Comparison of ENCODE assay signal across 1 cellular context in the genomic region with DNA sequence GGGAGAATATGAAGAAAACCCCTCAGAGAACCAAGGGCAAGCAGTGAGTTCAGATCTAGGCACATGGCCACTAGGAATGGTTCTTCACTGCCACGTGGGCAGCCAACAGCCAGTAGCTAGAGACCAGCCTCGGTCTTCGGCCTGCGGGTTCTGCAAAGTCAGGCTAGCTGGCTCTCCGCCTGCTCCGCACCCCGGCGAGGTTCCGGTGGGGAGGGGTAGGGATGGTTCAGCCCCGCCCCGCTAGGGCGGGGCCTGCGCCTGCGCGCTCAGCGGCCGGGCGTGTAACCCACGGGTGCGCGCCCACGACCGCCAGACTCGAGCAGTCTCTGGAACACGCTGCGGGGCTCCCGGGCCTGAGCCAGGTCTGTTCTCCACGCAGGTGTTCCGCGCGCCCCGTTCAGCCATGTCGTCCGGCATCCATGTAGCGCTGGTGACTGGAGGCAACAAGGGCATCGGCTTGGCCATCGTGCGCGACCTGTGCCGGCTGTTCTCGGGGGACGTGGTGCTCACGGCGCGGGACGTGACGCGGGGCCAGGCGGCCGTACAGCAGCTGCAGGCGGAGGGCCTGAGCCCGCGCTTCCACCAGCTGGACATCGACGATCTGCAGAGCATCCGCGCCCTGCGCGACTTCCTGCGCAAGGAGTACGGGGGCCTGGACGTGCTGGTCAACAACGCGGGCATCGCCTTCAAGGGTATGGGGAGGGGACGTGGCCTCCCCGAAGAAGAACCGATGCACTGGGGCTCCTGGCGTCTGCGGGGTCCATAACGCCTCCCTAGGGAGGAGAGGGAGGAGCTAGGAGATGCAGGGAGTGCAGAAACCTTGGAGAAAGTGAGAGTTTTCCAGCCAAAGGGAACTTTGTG.
TF ChIP-seq lines count a peak whose summit lies in the region.

A gene (plus strand): TSS at position 312 of the 861 bp plus-strand sequence. CDS start 92 bp downstream, at position 404.

TF ChIP-seq in GM12878, 131 proteins besides CTCF, POLR2A, EP300 and RAD21 (continued from another document and continues in another):
- peak; percentile 36; the same call in 1 of the 2 replicates for TF ChIP-seq TAF1 (IDR thresholded peaks at IDR 0.05; ENCODE audit: borderline replicate concordance, low read depth, low read length)
- no peak for TF ChIP-seq HCFC1 (IDR thresholded peaks at IDR 0.05; ENCODE audit: low read length)
- TF ChIP-seq KAT2A (conservative IDR thresholded peaks at IDR 0.05; ENCODE audit: control insufficient read depth, low read depth, low read length), result no peak
- no peak for TF ChIP-seq CHD4 (IDR thresholded peaks at IDR 0.05)
- TF ChIP-seq SMAD5 (IDR thresholded peaks at IDR 0.05; ENCODE audit: low read depth), result peak; percentile 60; the same call in 1 of the 2 replicates
- no peak for TF ChIP-seq LARP7 (IDR thresholded peaks at IDR 0.05)
- no peak for TF ChIP-seq SREBF2 (IDR thresholded peaks at IDR 0.05; ENCODE audit: low read length)
- no peak for TF ChIP-seq EED (IDR thresholded peaks at IDR 0.05; ENCODE audit: low read depth)
- TF ChIP-seq WRNIP1 (IDR thresholded peaks at IDR 0.05; ENCODE audit: borderline replicate concordance, low read depth, low read length), result no peak
- no peak for TF ChIP-seq BRCA1 (IDR thresholded peaks at IDR 0.05; ENCODE audit: low read depth, low read length)
- no peak for TF ChIP-seq MEF2B (IDR thresholded peaks at IDR 0.05; ENCODE audit: partially characterized antibody, poor library complexity, severe bottlenecking)
- TF ChIP-seq BHLHE40 (IDR thresholded peaks at IDR 0.05; ENCODE audit: borderline replicate concordance in 1 of 2, low read depth in 2 of 2, low read length in 1 of 2), result no peak
- no peak for TF ChIP-seq CEBPB (IDR thresholded peaks at IDR 0.05; ENCODE audit: borderline replicate concordance in 1 of 2, low read depth in 2 of 2, low read length in 2 of 2)
- TF ChIP-seq SUPT20H (IDR thresholded peaks at IDR 0.05; ENCODE audit: borderline replicate concordance, control insufficient read depth, low read depth, low read length), result no peak
- 0 out of 3 replicates have a peak, but pooled peaks of 1 of the 2 experiments have one; percentile 29 for TF ChIP-seq EGR1 (IDR thresholded peaks at IDR 0.05; ENCODE audit: borderline replicate concordance in 1 of 2, low read depth in 2 of 2, low read length in 2 of 2)
- TF ChIP-seq, protein P1, sequence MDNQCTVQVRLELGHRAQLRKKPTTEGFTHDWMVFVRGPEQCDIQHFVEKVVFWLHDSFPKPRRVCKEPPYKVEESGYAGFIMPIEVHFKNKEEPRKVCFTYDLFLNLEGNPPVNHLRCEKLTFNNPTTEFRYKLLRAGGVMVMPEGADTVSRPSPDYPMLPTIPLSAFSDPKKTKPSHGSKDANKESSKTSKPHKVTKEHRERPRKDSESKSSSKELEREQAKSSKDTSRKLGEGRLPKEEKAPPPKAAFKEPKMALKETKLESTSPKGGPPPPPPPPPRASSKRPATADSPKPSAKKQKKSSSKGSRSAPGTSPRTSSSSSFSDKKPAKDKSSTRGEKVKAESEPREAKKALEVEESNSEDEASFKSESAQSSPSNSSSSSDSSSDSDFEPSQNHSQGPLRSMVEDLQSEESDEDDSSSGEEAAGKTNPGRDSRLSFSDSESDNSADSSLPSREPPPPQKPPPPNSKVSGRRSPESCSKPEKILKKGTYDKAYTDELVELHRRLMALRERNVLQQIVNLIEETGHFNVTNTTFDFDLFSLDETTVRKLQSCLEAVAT (IDR thresholded peaks at IDR 0.05), result no peak
- TF ChIP-seq RAD51 (IDR thresholded peaks at IDR 0.05), result peak; percentile 65; the same call in 1 of the 2 replicates
- TF ChIP-seq, protein P2, sequence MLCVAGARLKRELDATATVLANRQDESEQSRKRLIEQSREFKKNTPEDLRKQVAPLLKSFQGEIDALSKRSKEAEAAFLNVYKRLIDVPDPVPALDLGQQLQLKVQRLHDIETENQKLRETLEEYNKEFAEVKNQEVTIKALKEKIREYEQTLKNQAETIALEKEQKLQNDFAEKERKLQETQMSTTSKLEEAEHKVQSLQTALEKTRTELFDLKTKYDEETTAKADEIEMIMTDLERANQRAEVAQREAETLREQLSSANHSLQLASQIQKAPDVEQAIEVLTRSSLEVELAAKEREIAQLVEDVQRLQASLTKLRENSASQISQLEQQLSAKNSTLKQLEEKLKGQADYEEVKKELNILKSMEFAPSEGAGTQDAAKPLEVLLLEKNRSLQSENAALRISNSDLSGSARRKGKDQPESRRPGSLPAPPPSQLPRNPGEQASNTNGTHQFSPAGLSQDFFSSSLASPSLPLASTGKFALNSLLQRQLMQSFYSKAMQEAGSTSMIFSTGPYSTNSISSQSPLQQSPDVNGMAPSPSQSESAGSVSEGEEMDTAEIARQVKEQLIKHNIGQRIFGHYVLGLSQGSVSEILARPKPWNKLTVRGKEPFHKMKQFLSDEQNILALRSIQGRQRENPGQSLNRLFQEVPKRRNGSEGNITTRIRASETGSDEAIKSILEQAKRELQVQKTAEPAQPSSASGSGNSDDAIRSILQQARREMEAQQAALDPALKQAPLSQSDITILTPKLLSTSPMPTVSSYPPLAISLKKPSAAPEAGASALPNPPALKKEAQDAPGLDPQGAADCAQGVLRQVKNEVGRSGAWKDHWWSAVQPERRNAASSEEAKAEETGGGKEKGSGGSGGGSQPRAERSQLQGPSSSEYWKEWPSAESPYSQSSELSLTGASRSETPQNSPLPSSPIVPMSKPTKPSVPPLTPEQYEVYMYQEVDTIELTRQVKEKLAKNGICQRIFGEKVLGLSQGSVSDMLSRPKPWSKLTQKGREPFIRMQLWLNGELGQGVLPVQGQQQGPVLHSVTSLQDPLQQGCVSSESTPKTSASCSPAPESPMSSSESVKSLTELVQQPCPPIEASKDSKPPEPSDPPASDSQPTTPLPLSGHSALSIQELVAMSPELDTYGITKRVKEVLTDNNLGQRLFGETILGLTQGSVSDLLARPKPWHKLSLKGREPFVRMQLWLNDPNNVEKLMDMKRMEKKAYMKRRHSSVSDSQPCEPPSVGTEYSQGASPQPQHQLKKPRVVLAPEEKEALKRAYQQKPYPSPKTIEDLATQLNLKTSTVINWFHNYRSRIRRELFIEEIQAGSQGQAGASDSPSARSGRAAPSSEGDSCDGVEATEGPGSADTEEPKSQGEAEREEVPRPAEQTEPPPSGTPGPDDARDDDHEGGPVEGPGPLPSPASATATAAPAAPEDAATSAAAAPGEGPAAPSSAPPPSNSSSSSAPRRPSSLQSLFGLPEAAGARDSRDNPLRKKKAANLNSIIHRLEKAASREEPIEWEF (IDR thresholded peaks at IDR 0.05; ENCODE audit: insufficient replicate concordance, low read depth, low read length), result no peak
- no peak; the same call in 1 of the 2 replicates for TF ChIP-seq CREB1 (IDR thresholded peaks at IDR 0.05; ENCODE audit: low read depth)
- no peak for TF ChIP-seq NFXL1 (IDR thresholded peaks at IDR 0.05; ENCODE audit: borderline replicate concordance)
- TF ChIP-seq, protein P3, sequence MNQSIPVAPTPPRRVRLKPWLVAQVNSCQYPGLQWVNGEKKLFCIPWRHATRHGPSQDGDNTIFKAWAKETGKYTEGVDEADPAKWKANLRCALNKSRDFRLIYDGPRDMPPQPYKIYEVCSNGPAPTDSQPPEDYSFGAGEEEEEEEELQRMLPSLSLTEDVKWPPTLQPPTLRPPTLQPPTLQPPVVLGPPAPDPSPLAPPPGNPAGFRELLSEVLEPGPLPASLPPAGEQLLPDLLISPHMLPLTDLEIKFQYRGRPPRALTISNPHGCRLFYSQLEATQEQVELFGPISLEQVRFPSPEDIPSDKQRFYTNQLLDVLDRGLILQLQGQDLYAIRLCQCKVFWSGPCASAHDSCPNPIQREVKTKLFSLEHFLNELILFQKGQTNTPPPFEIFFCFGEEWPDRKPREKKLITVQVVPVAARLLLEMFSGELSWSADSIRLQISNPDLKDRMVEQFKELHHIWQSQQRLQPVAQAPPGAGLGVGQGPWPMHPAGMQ (IDR thresholded peaks at IDR 0.05; ENCODE audit: borderline replicate concordance), result no peak
- no peak for TF ChIP-seq ETV6 (conservative IDR thresholded peaks at IDR 0.05 in 1 of 2, IDR thresholded peaks at IDR 0.05 in 1 of 2; ENCODE audit: borderline replicate concordance in 1 of 2, low read depth in 1 of 2)
- no peak for TF ChIP-seq TBL1XR1 (IDR thresholded peaks at IDR 0.05; ENCODE audit: low read depth, low read length)
- TF ChIP-seq, protein P4, sequence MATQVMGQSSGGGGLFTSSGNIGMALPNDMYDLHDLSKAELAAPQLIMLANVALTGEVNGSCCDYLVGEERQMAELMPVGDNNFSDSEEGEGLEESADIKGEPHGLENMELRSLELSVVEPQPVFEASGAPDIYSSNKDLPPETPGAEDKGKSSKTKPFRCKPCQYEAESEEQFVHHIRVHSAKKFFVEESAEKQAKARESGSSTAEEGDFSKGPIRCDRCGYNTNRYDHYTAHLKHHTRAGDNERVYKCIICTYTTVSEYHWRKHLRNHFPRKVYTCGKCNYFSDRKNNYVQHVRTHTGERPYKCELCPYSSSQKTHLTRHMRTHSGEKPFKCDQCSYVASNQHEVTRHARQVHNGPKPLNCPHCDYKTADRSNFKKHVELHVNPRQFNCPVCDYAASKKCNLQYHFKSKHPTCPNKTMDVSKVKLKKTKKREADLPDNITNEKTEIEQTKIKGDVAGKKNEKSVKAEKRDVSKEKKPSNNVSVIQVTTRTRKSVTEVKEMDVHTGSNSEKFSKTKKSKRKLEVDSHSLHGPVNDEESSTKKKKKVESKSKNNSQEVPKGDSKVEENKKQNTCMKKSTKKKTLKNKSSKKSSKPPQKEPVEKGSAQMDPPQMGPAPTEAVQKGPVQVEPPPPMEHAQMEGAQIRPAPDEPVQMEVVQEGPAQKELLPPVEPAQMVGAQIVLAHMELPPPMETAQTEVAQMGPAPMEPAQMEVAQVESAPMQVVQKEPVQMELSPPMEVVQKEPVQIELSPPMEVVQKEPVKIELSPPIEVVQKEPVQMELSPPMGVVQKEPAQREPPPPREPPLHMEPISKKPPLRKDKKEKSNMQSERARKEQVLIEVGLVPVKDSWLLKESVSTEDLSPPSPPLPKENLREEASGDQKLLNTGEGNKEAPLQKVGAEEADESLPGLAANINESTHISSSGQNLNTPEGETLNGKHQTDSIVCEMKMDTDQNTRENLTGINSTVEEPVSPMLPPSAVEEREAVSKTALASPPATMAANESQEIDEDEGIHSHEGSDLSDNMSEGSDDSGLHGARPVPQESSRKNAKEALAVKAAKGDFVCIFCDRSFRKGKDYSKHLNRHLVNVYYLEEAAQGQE (IDR thresholded peaks at IDR 0.05; ENCODE audit: low read depth, low read length), result no peak
- 0 out of 2 replicates have a peak, but pooled peaks have one; percentile 20 for TF ChIP-seq TCF12 (IDR thresholded peaks at IDR 0.05; ENCODE audit: low read depth, low read length)
- no peak for TF ChIP-seq TCF7 (IDR thresholded peaks at IDR 0.05; ENCODE audit: borderline replicate concordance)
- no peak for TF ChIP-seq STAT3 (IDR thresholded peaks at IDR 0.05; ENCODE audit: low read depth, low read length)
- TF ChIP-seq, protein P5, sequence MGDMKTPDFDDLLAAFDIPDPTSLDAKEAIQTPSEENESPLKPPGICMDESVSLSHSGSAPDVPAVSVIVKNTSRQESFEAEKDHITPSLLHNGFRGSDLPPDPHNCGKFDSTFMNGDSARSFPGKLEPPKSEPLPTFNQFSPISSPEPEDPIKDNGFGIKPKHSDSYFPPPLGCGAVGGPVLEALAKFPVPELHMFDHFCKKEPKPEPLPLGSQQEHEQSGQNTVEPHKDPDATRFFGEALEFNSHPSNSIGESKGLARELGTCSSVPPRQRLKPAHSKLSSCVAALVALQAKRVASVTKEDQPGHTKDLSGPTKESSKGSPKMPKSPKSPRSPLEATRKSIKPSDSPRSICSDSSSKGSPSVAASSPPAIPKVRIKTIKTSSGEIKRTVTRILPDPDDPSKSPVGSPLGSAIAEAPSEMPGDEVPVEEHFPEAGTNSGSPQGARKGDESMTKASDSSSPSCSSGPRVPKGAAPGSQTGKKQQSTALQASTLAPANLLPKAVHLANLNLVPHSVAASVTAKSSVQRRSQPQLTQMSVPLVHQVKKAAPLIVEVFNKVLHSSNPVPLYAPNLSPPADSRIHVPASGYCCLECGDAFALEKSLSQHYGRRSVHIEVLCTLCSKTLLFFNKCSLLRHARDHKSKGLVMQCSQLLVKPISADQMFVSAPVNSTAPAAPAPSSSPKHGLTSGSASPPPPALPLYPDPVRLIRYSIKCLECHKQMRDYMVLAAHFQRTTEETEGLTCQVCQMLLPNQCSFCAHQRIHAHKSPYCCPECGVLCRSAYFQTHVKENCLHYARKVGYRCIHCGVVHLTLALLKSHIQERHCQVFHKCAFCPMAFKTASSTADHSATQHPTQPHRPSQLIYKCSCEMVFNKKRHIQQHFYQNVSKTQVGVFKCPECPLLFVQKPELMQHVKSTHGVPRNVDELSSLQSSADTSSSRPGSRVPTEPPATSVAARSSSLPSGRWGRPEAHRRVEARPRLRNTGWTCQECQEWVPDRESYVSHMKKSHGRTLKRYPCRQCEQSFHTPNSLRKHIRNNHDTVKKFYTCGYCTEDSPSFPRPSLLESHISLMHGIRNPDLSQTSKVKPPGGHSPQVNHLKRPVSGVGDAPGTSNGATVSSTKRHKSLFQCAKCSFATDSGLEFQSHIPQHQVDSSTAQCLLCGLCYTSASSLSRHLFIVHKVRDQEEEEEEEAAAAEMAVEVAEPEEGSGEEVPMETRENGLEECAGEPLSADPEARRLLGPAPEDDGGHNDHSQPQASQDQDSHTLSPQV (IDR thresholded peaks at IDR 0.05), result no peak
- 0 out of 2 replicates have a peak, but pooled peaks have one; percentile 24 for TF ChIP-seq TCF3 (IDR thresholded peaks at IDR 0.05; ENCODE audit: borderline replicate concordance, insufficient read depth, low read depth, low read length)
- no peak for TF ChIP-seq SMARCA5 (IDR thresholded peaks at IDR 0.05)
- TF ChIP-seq FOS (IDR thresholded peaks at IDR 0.05; ENCODE audit: borderline replicate concordance, extremely low read depth, insufficient read length), result no peak
- no peak for TF ChIP-seq NR2C2 (IDR thresholded peaks at IDR 0.05; ENCODE audit: borderline replicate concordance, control insufficient read depth, insufficient read length, low read depth)
- TF ChIP-seq, protein P6, sequence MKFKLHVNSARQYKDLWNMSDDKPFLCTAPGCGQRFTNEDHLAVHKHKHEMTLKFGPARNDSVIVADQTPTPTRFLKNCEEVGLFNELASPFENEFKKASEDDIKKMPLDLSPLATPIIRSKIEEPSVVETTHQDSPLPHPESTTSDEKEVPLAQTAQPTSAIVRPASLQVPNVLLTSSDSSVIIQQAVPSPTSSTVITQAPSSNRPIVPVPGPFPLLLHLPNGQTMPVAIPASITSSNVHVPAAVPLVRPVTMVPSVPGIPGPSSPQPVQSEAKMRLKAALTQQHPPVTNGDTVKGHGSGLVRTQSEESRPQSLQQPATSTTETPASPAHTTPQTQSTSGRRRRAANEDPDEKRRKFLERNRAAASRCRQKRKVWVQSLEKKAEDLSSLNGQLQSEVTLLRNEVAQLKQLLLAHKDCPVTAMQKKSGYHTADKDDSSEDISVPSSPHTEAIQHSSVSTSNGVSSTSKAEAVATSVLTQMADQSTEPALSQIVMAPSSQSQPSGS (IDR thresholded peaks at IDR 0.05; ENCODE audit: low read length), result no peak
- no peak for TF ChIP-seq ESRRA (IDR thresholded peaks at IDR 0.05; ENCODE audit: low read length)
- no peak for TF ChIP-seq SPI1 (IDR thresholded peaks at IDR 0.05; ENCODE audit: borderline replicate concordance, insufficient read depth, low read depth, low read length)
- no peak for TF ChIP-seq SRF (IDR thresholded peaks at IDR 0.05; ENCODE audit: low read depth in 2 of 2, low read length in 2 of 2)
- no peak for TF ChIP-seq ZBED1 (IDR thresholded peaks at IDR 0.05; ENCODE audit: borderline replicate concordance)
- TF ChIP-seq RCOR1 (conservative IDR thresholded peaks at IDR 0.05; ENCODE audit: low read depth, low read length), result no peak
- no peak for TF ChIP-seq EZH2 (IDR thresholded peaks at IDR 0.05; ENCODE audit: borderline replicate concordance, control insufficient read depth, low read depth, low read length)
- TF ChIP-seq POU2F2 (IDR thresholded peaks at IDR 0.05; ENCODE audit: borderline replicate concordance, low read depth, low read length), result no peak
